ENCODE assay signal across 20 cellular contexts in genomic region chr4:77488882-77489281, GRCh38.
"Had no signal": no experiment of that assay in that cellular context is flagged by ENCODE, and none has a peak within 500 bp of the region (broad histone marks: within the 10 kb centered on the region; RNA-seq: fewer than 3 reads in every experiment).

No MANE protein-coding gene starts in this region.

- H3K4me1 Mint-ChIP-seq: nephron progenitor cell had no signal

- H3K4me3 ChIP-seq: body of pancreas, dorsolateral prefrontal cortex, esophagus muscularis mucosa, left lung, testis, uterus had no signal

- H3K36me3 Mint-ChIP-seq: memory B cell had no signal

- DNase-seq: activated CD4-positive, alpha-beta T cell treated with anti-CD3 and anti-CD28 coated beads, Interleukin-2, amount 50 U/mL, for 1 hour; activated CD8-positive, alpha-beta T cell treated with anti-CD3 and anti-CD28 coated beads, Interleukin-2, amount 10 ng/mL, durations not matched to agents 7 days and 5 days; activated gamma-delta T cell; activated naive CD4-positive, alpha-beta T cell treated with anti-CD3 and anti-CD28 coated beads, Interleukin-2, amount 50 U/mL, for 16 hours; activated naive CD8-positive, alpha-beta T cell treated with anti-CD3 and anti-CD28 coated beads, Interleukin-2, amount 50 U/mL, for 24 hours; body of pancreas; caudate nucleus; left lung; nephron progenitor cell; stimulated activated CD4-positive, alpha-beta T cell treated with anti-CD3 and anti-CD28 coated beads, Interleukin-4, amount 100 ng/mL, for 1 hour; stimulated activated naive CD4-positive, alpha-beta T cell; testis; trophoblast cell; uterus had no signal

- H3K4me3 Mint-ChIP-seq: activated CD8-positive, alpha-beta T cell treated with anti-CD3 and anti-CD28 coated beads, Interleukin-2, amount 10 ng/mL, durations not matched to agents 7 days and 5 days; activated naive CD8-positive, alpha-beta T cell treated with anti-CD3 and anti-CD28 coated beads, Interleukin-2, amount 50 U/mL, for 24 hours; activated T-helper 1 cell treated with anti-CD3 and anti-CD28 coated beads, Interleukin-12 subunit alpha, Interleukin-12 subunit beta, Interleukin-2, Interleukin-4 antibody, amounts not matched to agents 30 ng/mL and 10 ng/mL and 1 ng/mL, durations not matched to agents 14 hours and 24 hours and 36 hours; memory B cell; nephron progenitor cell; T-helper 1 cell treated with Interleukin-12 subunit alpha and Interleukin-12 subunit beta and Interleukin-4 antibody, amounts not matched to agents 30 μg/mL and 1 μg/mL, for 36 hours had no signal

- ATAC-seq: activated CD8-positive, alpha-beta T cell treated with anti-CD3 and anti-CD28 coated beads, Interleukin-2, amount 10 ng/mL, durations not matched to agents 7 days and 5 days; activated naive CD8-positive, alpha-beta T cell treated with anti-CD3 and anti-CD28 coated beads, Interleukin-2, amount 50 U/mL, for 24 hours; body of pancreas; left lung; sciatic nerve had no signal

- H3K27ac Mint-ChIP-seq: activated CD8-positive, alpha-beta T cell treated with anti-CD3 and anti-CD28 coated beads, Interleukin-2, amount 10 ng/mL, durations not matched to agents 7 days and 5 days; activated naive CD8-positive, alpha-beta T cell treated with anti-CD3 and anti-CD28 coated beads, Interleukin-2, amount 50 U/mL, for 24 hours; activated T-helper 1 cell treated with anti-CD3 and anti-CD28 coated beads, Interleukin-12 subunit alpha, Interleukin-12 subunit beta, Interleukin-2, Interleukin-4 antibody, amounts not matched to agents 30 ng/mL and 10 ng/mL and 1 ng/mL, durations not matched to agents 14 hours and 24 hours and 36 hours; memory B cell; nephron progenitor cell; T-helper 1 cell treated with Interleukin-12 subunit alpha and Interleukin-12 subunit beta and Interleukin-4 antibody, amounts not matched to agents 30 μg/mL and 1 μg/mL, for 36 hours had no signal

- H3K9me3 Mint-ChIP-seq: activated T-helper 1 cell treated with anti-CD3 and anti-CD28 coated beads, Interleukin-12 subunit alpha, Interleukin-12 subunit beta, Interleukin-2, Interleukin-4 antibody, amounts not matched to agents 30 ng/mL and 10 ng/mL and 1 ng/mL, durations not matched to agents 14 hours and 24 hours and 36 hours; T-helper 1 cell treated with Interleukin-12 subunit alpha and Interleukin-12 subunit beta and Interleukin-4 antibody, amounts not matched to agents 30 μg/mL and 1 μg/mL, for 36 hours had no signal
